Comparison of ENCODE assay signal across 10 cellular contexts in genomic region chr4:153143527-153144348, GRCh38.
A peak's percentile ranks its signal among the peaks of the same experiment; 100 is the strongest.
DNase-seq lines count a peak whose midpoint lies in the region; ATAC-seq and TF ChIP-seq lines count a peak whose summit lies in the region.
"Had no signal": no experiment of that assay in that cellular context is flagged by ENCODE, and none has a peak within 500 bp of the region (broad histone marks: within the 10 kb centered on the region; RNA-seq: fewer than 3 reads in every experiment).

No MANE protein-coding gene starts in this region.

- H2AFZ ChIP-seq in GM23338: peak overlapping the region; percentile 52; the same call in 1 of the 2 replicates

- H3K27ac Mint-ChIP-seq in GM23338: peak overlapping the region; percentile 76
- H3K27ac Mint-ChIP-seq in activated T-helper 1 cell treated with anti-CD3 and anti-CD28 coated beads, Interleukin-12 subunit alpha, Interleukin-12 subunit beta, Interleukin-2, Interleukin-4 antibody, amounts not matched to agents 30 ng/mL and 10 ng/mL and 1 ng/mL, durations not matched to agents 14 hours and 24 hours and 36 hours: no peak overlapping the region

- ATAC-seq in GM23338 (peak; percentile 73), HG02885 (IDR thresholded peaks at IDR 0.05; ENCODE audit: poor library complexity, unreplicated experiment) (no peak)

- no peak overlapping the region for H3K4me3 Mint-ChIP-seq in GM23338
- no peak overlapping the region for H3K4me3 Mint-ChIP-seq in activated T-helper 1 cell treated with anti-CD3 and anti-CD28 coated beads, Interleukin-12 subunit alpha, Interleukin-12 subunit beta, Interleukin-2, Interleukin-4 antibody, amounts not matched to agents 30 ng/mL and 10 ng/mL and 1 ng/mL, durations not matched to agents 14 hours and 24 hours and 36 hours

- H3K36me3 Mint-ChIP-seq in GM23338 (ENCODE audit: low read depth): no peaks in the 10 kb centered on the region
- no peaks in the 10 kb centered on the region for H3K36me3 Mint-ChIP-seq in activated T-helper 1 cell treated with anti-CD3 and anti-CD28 coated beads, Interleukin-12 subunit alpha, Interleukin-12 subunit beta, Interleukin-2, Interleukin-4 antibody, amounts not matched to agents 30 ng/mL and 10 ng/mL and 1 ng/mL, durations not matched to agents 14 hours and 24 hours and 36 hours (ENCODE audit: low read depth)

- TF ChIP-seq CTCF in GM23338 (conservative IDR thresholded peaks at IDR 0.05; ENCODE audit: low read depth in 2 of 2) (no peak), retinal pigment epithelial cell (conservative IDR thresholded peaks at IDR 0.05; ENCODE audit: low read depth, low read length) (no peak), tibial nerve (IDR thresholded peaks at IDR 0.05) (no peak)

- no peaks in the 10 kb centered on the region for H3K79me2 ChIP-seq in GM23338 (replicated peaks; ENCODE audit: insufficient read depth)

- H4K20me1 ChIP-seq in GM23338 (replicated peaks; ENCODE audit: insufficient read depth): no peaks in the 10 kb centered on the region

- no peak for TF ChIP-seq POLR2A in tibial nerve (IDR thresholded peaks at IDR 0.05)

- H3K36me3 ChIP-seq in GM23338 (ENCODE audit: insufficient read depth) (no peaks in the 10 kb centered on the region), tibial nerve (no peaks in the 10 kb centered on the region)
- H3K36me3 ChIP-seq: esophagus muscularis mucosa, right lobe of liver had no signal

- H3K27ac ChIP-seq in GM23338 (ENCODE audit: low read depth) (no peak overlapping the region), tibial nerve (no peak overlapping the region)
- H3K27ac ChIP-seq: esophagus muscularis mucosa, right lobe of liver had no signal

- H3K9me3 ChIP-seq in tibial nerve: no peaks in the 10 kb centered on the region
- H3K9me3 ChIP-seq: esophagus muscularis mucosa, right lobe of liver had no signal

- WGBS in tibial nerve, 2 donors: 25 to 30% methylated on average over 7 of the region's 7 CpGs

- no peak overlapping the region for H3K4me2 ChIP-seq in GM23338

- H3K9me3 Mint-ChIP-seq in GM23338: no peaks in the 10 kb centered on the region
- no peaks in the 10 kb centered on the region for H3K9me3 Mint-ChIP-seq in activated T-helper 1 cell treated with anti-CD3 and anti-CD28 coated beads, Interleukin-12 subunit alpha, Interleukin-12 subunit beta, Interleukin-2, Interleukin-4 antibody, amounts not matched to agents 30 ng/mL and 10 ng/mL and 1 ng/mL, durations not matched to agents 14 hours and 24 hours and 36 hours

- H3K4me3 ChIP-seq in GM23338 (no peak overlapping the region), retinal pigment epithelial cell (ENCODE audit: low read length) (peak overlapping the region; percentile 0), tibial nerve (no peak overlapping the region)

- peaks cover 6% of the 10 kb centered on the region for H3K27me3 Mint-ChIP-seq in GM23338 (ENCODE audit: insufficient read depth, low read depth, poor library complexity)
- peaks cover 30% of the 10 kb centered on the region for H3K27me3 Mint-ChIP-seq in activated T-helper 1 cell treated with anti-CD3 and anti-CD28 coated beads, Interleukin-12 subunit alpha, Interleukin-12 subunit beta, Interleukin-2, Interleukin-4 antibody, amounts not matched to agents 30 ng/mL and 10 ng/mL and 1 ng/mL, durations not matched to agents 14 hours and 24 hours and 36 hours (ENCODE audit: insufficient read depth)

- no peaks in the 10 kb centered on the region for H3K9me2 ChIP-seq in GM23338 (ENCODE audit: insufficient read depth)

- H3K27me3 ChIP-seq in GM23338 (ENCODE audit: insufficient read depth) (no peaks in the 10 kb centered on the region), tibial nerve (no peaks in the 10 kb centered on the region)
- H3K27me3 ChIP-seq: esophagus muscularis mucosa, right lobe of liver had no signal

- DNase-seq in GM23338 (ENCODE audit: low spot score) (peak; percentile 48), NCI-H2171 treated with DMSO at 0.1 percent for 48 hours (lab: John Stamatoyannopoulos, UW) (peak; percentile 87), cerebellum (ENCODE audit: low spot score) (peak; percentile 55), retinal pigment epithelial cell (ENCODE audit: low read depth) (peak; percentile 59), medulla oblongata (ENCODE audit: extremely low spot score) (no peak), tibial nerve (ENCODE audit: low spot score in 2 of 2) (no peak)
- DNase-seq in activated T-helper 1 cell treated with anti-CD3 and anti-CD28 coated beads, Interleukin-12 subunit alpha, Interleukin-12 subunit beta, Interleukin-2, Interleukin-4 antibody, amounts not matched to agents 30 ng/mL and 10 ng/mL and 1 ng/mL, durations not matched to agents 14 hours and 24 hours and 36 hours (ENCODE audit: low spot score): no peak

- TF ChIP-seq EP300 in tibial nerve (IDR thresholded peaks at IDR 0.05): no peak

- H3F3A ChIP-seq in GM23338 (replicated peaks; ENCODE audit: low read depth): no peaks in the 10 kb centered on the region

- H3K4me1 Mint-ChIP-seq in GM23338: peaks cover 33% of the 10 kb centered on the region
- no peaks in the 10 kb centered on the region for H3K4me1 Mint-ChIP-seq in activated T-helper 1 cell treated with anti-CD3 and anti-CD28 coated beads, Interleukin-12 subunit alpha, Interleukin-12 subunit beta, Interleukin-2, Interleukin-4 antibody, amounts not matched to agents 30 ng/mL and 10 ng/mL and 1 ng/mL, durations not matched to agents 14 hours and 24 hours and 36 hours (ENCODE audit: low read depth)

- intact Hi-C loops in activated T-helper 1 cell treated with anti-CD3 and anti-CD28 coated beads, Interleukin-12 subunit alpha, Interleukin-12 subunit beta, Interleukin-2, Interleukin-4 antibody, amounts not matched to agents 30 ng/mL and 10 ng/mL and 1 ng/mL, durations not matched to agents 14 hours and 24 hours and 36 hours (cut with micrococcal nuclease): loop anchor here (1.0 to 2.0 kb wide), 5 partner anchors 10 to 607 kb away; no protein-coding TSS in a partner anchor

- H3K4me1 ChIP-seq in GM23338 (ENCODE audit: insufficient read depth) (peaks cover 26% of the 10 kb centered on the region), tibial nerve (peaks cover 0 to 14% (median 0%) of the 10 kb centered on the region in 4 donors)

TF ChIP-seq in GM23338, 12 proteins besides CTCF, POLR2A, EP300 and RAD21 (continues in another document):
- TF ChIP-seq ZNF331 (CRISPR knock-in tag; IDR thresholded peaks at IDR 0.05; ENCODE audit: low read depth): no peak
- no peak for TF ChIP-seq CREB1 (CRISPR knock-in tag; IDR thresholded peaks at IDR 0.05; ENCODE audit: low read depth)
- no peak for TF ChIP-seq STAT1 (IDR thresholded peaks at IDR 0.05; ENCODE audit: unreplicated experiment)
- no peak for TF ChIP-seq ZNF462 (CRISPR knock-in tag; IDR thresholded peaks at IDR 0.05)
- TF ChIP-seq NANOG (IDR thresholded peaks at IDR 0.05; ENCODE audit: borderline replicate concordance): no peak

Comparison
In these comparisons a context has a peak if more than half of its experiments do, and no peak if none do; other contexts are left out.
1. DNase-seq: peak in GM23338 (single experiment), NCI-H2171 treated with DMSO at 0.1 percent for 48 hours (single experiment), cerebellum (single experiment) and retinal pigment epithelial cell (single experiment); none in activated T-helper 1 cell treated with anti-CD3 and anti-CD28 coated beads, Interleukin-12 subunit alpha, Interleukin-12 subunit beta, Interleukin-2, Interleukin-4 antibody, amounts not matched to agents 30 ng/mL and 10 ng/mL and 1 ng/mL, durations not matched to agents 14 hours and 24 hours and 36 hours (single experiment), medulla oblongata (single experiment) and tibial nerve (0 of 2).